ENCODE assay signal across 9 cellular contexts in genomic region chr4:102598102-102598758, GRCh38.
DNase-seq lines count a peak whose midpoint lies in the region; ATAC-seq and TF ChIP-seq lines count a peak whose summit lies in the region.
"Had no signal": no experiment of that assay in that cellular context is flagged by ENCODE, and none has a peak within 500 bp of the region (broad histone marks: within the 10 kb centered on the region; RNA-seq: fewer than 3 reads in every experiment).

No MANE protein-coding gene starts in this region.

- H3K27me3 ChIP-seq in right atrium auricular region (no peaks in the 10 kb centered on the region), dorsolateral prefrontal cortex (no peaks in the 10 kb centered on the region), esophagus squamous epithelium (no peaks in the 10 kb centered on the region)
- H3K27me3 ChIP-seq: BLaER1 treated with 17β-estradiol and CSF1 and Interleukin-3, amounts not matched to agents 10 nM and 100 nM had no signal

- H3K36me3 ChIP-seq in right atrium auricular region (peaks cover 48% of the 10 kb centered on the region), esophagus squamous epithelium (peaks cover 0 to 99% (median 21%) of the 10 kb centered on the region in 3 donors)

- TF ChIP-seq CTCF in right atrium auricular region (IDR thresholded peaks at IDR 0.05) = no peak
- TF ChIP-seq CTCF in dorsolateral prefrontal cortex (IDR thresholded peaks at IDR 0.05 in 54 of 56, conservative IDR thresholded peaks at IDR 0.05 in 2 of 56; ENCODE audit: low read depth in 1 of 56, partially characterized antibody in 56 of 56) = no peak
- no peak for TF ChIP-seq CTCF in esophagus squamous epithelium (IDR thresholded peaks at IDR 0.05)

- ATAC-seq in Right ventricle myocardium inferior = peak; percentile 48
- ATAC-seq in HG03159 (IDR thresholded peaks at IDR 0.05; ENCODE audit: unreplicated experiment) = peak; percentile 59
- no peak for ATAC-seq in HG02970 (IDR thresholded peaks at IDR 0.05; ENCODE audit: low FRiP score, unreplicated experiment)

- no peak for TF ChIP-seq POLR2A in esophagus squamous epithelium (IDR thresholded peaks at IDR 0.05)

- no peaks in the 10 kb centered on the region for H3K9me3 ChIP-seq in right atrium auricular region
- no peaks in the 10 kb centered on the region for H3K9me3 ChIP-seq in esophagus squamous epithelium
- H3K9me3 ChIP-seq: BLaER1 treated with 17β-estradiol and CSF1 and Interleukin-3, amounts not matched to agents 10 nM and 100 nM had no signal

- 57 to 90% methylated on average over 1 of the region's 1 CpG for WGBS in esophagus squamous epithelium, 2 donors

- H3K4me1 ChIP-seq in right atrium auricular region = peaks cover 0 to 9% of the 10 kb centered on the region in 2 donors
- H3K4me1 ChIP-seq in esophagus squamous epithelium = peaks cover 0 to 12% (median 5%) of the 10 kb centered on the region in 3 donors

- H3K27ac ChIP-seq in right atrium auricular region (peak overlapping the region in 1 of 2 donors; percentile 60), dorsolateral prefrontal cortex (peak overlapping the region in 30 of 59 donors; percentile 2 to 72 (median 20)), esophagus squamous epithelium (peak overlapping the region in 1 of 4 donors; percentile 12)

- DNase-seq in Right ventricle myocardium inferior (ENCODE audit: missing footprints) (no peak), right atrium auricular region (ENCODE audit: low spot score) (no peak), dorsolateral prefrontal cortex (no peak), mesenteric fat pad (ENCODE audit: low spot score) (no peak), esophagus squamous epithelium (lab: John Stamatoyannopoulos, UW) (no peak), globus pallidus (ENCODE audit: low spot score) (no peak)

- H3K4me3 ChIP-seq in right atrium auricular region (no peak overlapping the region), dorsolateral prefrontal cortex (no peak overlapping the region), esophagus squamous epithelium (no peak overlapping the region)
- H3K4me3 ChIP-seq: BLaER1 treated with 17β-estradiol and CSF1 and Interleukin-3, amounts not matched to agents 10 nM and 100 nM had no signal

- intact Hi-C loops in Right ventricle myocardium inferior (cut with DNase I) (loop anchor here (5.0 kb wide), 1 partner anchor 96 kb away; the partner anchor contains the start of gene NFKB1), dorsolateral prefrontal cortex (cut with DNase I) (no loop called here), esophagus squamous epithelium (cut with DNase I) (no loop called here)
